In genomic region chr16:55711959-55712876, GRCh38 we compare ENCODE assay signal across 8 cellular contexts. TPM values are rescaled to one million over a fixed set of nuclear protein-coding genes. Genes with fewer than 3 reads are reported as not detected.
DNase-seq lines count a peak whose midpoint lies in the region; ATAC-seq, FAIRE-seq and TF ChIP-seq lines count a peak whose summit lies in the region.

No MANE protein-coding gene starts in this region.

- H3K9me3 ChIP-seq in pancreas: no peaks in the 10 kb centered on the region
- H3K9me3 ChIP-seq in uterus: no peaks in the 10 kb centered on the region

- H3K27me3 ChIP-seq in foreskin keratinocyte: peaks cover 8% of the 10 kb centered on the region
- no peaks in the 10 kb centered on the region for H3K27me3 ChIP-seq in pancreas
- H3K27me3 ChIP-seq in uterus: no peaks in the 10 kb centered on the region

- H3K4me3 Mint-ChIP-seq in activated T-helper 1 cell treated with anti-CD3 and anti-CD28 coated beads, Interleukin-12 subunit alpha, Interleukin-12 subunit beta, Interleukin-2, Interleukin-4 antibody, amounts not matched to agents 30 ng/mL and 10 ng/mL and 1 ng/mL, durations not matched to agents 14 hours and 24 hours and 36 hours: no peak overlapping the region

- DNase-seq in AG09319 (ENCODE audit: extremely low read depth, low read depth) (peak; percentile 8), HTR-8/SVneo (ENCODE audit: insufficient read length, low spot score) (peak; percentile 47), RPMI7951 (ENCODE audit: low read depth) (peak; percentile 41), foreskin keratinocyte (peak in 1 of 2 donors; percentile 18), pancreas (peak in 5 of 6 donors; percentile 38 to 81 (median 63)), uterus (peak; percentile 23 to 37)
- DNase-seq in activated T-helper 1 cell treated with anti-CD3 and anti-CD28 coated beads, Interleukin-12 subunit alpha, Interleukin-12 subunit beta, Interleukin-2, Interleukin-4 antibody, amounts not matched to agents 30 ng/mL and 10 ng/mL and 1 ng/mL, durations not matched to agents 14 hours and 24 hours and 36 hours (ENCODE audit: low spot score): peak; percentile 26

- TF ChIP-seq POLR2A in uterus (IDR thresholded peaks at IDR 0.05): no peak

- no peak overlapping the region for H3K27ac Mint-ChIP-seq in activated T-helper 1 cell treated with anti-CD3 and anti-CD28 coated beads, Interleukin-12 subunit alpha, Interleukin-12 subunit beta, Interleukin-2, Interleukin-4 antibody, amounts not matched to agents 30 ng/mL and 10 ng/mL and 1 ng/mL, durations not matched to agents 14 hours and 24 hours and 36 hours

- peak; percentile 66 for ATAC-seq in GM18907 (IDR thresholded peaks at IDR 0.05; ENCODE audit: unreplicated experiment)
- peak; percentile 76 for ATAC-seq in foreskin keratinocyte
- peak; percentile 61 to 90 (median 86) for ATAC-seq in pancreas

- H3K27ac ChIP-seq in foreskin keratinocyte: no peak overlapping the region
- H3K27ac ChIP-seq in pancreas: no peak overlapping the region
- H3K27ac ChIP-seq in uterus: no peak overlapping the region

- peaks cover 2% of the 10 kb centered on the region for H3K27me3 Mint-ChIP-seq in activated T-helper 1 cell treated with anti-CD3 and anti-CD28 coated beads, Interleukin-12 subunit alpha, Interleukin-12 subunit beta, Interleukin-2, Interleukin-4 antibody, amounts not matched to agents 30 ng/mL and 10 ng/mL and 1 ng/mL, durations not matched to agents 14 hours and 24 hours and 36 hours (ENCODE audit: insufficient read depth)

- no peak for FAIRE-seq in HTR-8/SVneo (lab: Jason Lieb, UNC)
- no peak for FAIRE-seq in pancreas (lab: Jason Lieb, UNC)

- no peaks in the 10 kb centered on the region for H3K9me3 Mint-ChIP-seq in activated T-helper 1 cell treated with anti-CD3 and anti-CD28 coated beads, Interleukin-12 subunit alpha, Interleukin-12 subunit beta, Interleukin-2, Interleukin-4 antibody, amounts not matched to agents 30 ng/mL and 10 ng/mL and 1 ng/mL, durations not matched to agents 14 hours and 24 hours and 36 hours

- WGBS in pancreas, 2 donors: 18 to 21% methylated on average over 10 of the region's 10 CpGs

- no peaks in the 10 kb centered on the region for H3K36me3 Mint-ChIP-seq in activated T-helper 1 cell treated with anti-CD3 and anti-CD28 coated beads, Interleukin-12 subunit alpha, Interleukin-12 subunit beta, Interleukin-2, Interleukin-4 antibody, amounts not matched to agents 30 ng/mL and 10 ng/mL and 1 ng/mL, durations not matched to agents 14 hours and 24 hours and 36 hours (ENCODE audit: low read depth)

- TF ChIP-seq CTCF in AG09319 (IDR thresholded peaks at IDR 0.05; ENCODE audit: low read depth, low read length) (peak; percentile 66), foreskin keratinocyte (conservative IDR thresholded peaks at IDR 0.05) (peak; percentile 76), pancreas (IDR thresholded peaks at IDR 0.05) (peak; percentile 33 to 62 (median 52)), uterus (IDR thresholded peaks at IDR 0.05) (peak; percentile 38 to 48 (median 44))

- intact Hi-C loops in activated T-helper 1 cell treated with anti-CD3 and anti-CD28 coated beads, Interleukin-12 subunit alpha, Interleukin-12 subunit beta, Interleukin-2, Interleukin-4 antibody, amounts not matched to agents 30 ng/mL and 10 ng/mL and 1 ng/mL, durations not matched to agents 14 hours and 24 hours and 36 hours (cut with micrococcal nuclease): loop anchor here (1.0 kb wide), 2 partner anchors 131 to 606 kb away; no protein-coding TSS in a partner anchor
- intact Hi-C loops in pancreas (cut with DNase I) (loop anchor here in 1 of 3 donors (5.0 kb wide), 1 partner anchor 135 kb away; no protein-coding TSS in a partner anchor), uterus (cut with DNase I; ENCODE audit: low total_unique reads) (no loop called here)

- H3K4me1 ChIP-seq in foreskin keratinocyte: no peaks in the 10 kb centered on the region
- no peaks in the 10 kb centered on the region for H3K4me1 ChIP-seq in pancreas
- no peaks in the 10 kb centered on the region for H3K4me1 ChIP-seq in uterus

- H3K36me3 ChIP-seq in pancreas (no peaks in the 10 kb centered on the region), uterus (no peaks in the 10 kb centered on the region)

- H3K4me3 ChIP-seq in pancreas: no peak overlapping the region
- no peak overlapping the region for H3K4me3 ChIP-seq in uterus

- no peaks in the 10 kb centered on the region for H3K4me1 Mint-ChIP-seq in activated T-helper 1 cell treated with anti-CD3 and anti-CD28 coated beads, Interleukin-12 subunit alpha, Interleukin-12 subunit beta, Interleukin-2, Interleukin-4 antibody, amounts not matched to agents 30 ng/mL and 10 ng/mL and 1 ng/mL, durations not matched to agents 14 hours and 24 hours and 36 hours (ENCODE audit: low read depth)

RNA-seq across cellular contexts. Expression of gene SLC6A2, which starts 56.4 kb away (rescaled TPM):
- 0.10 TPM in 1 of 2 replicates, not detected in the other for total RNA-seq in RPMI7951 (2014; rRNA removed; shearing (Covaris generic))
- not detected in 2 replicates for total RNA-seq in activated T-helper 1 cell treated with anti-CD3 and anti-CD28 coated beads, Interleukin-12 subunit alpha, Interleukin-12 subunit beta, Interleukin-2, Interleukin-4 antibody, amounts not matched to agents 30 ng/mL and 10 ng/mL and 1 ng/mL, durations not matched to agents 14 hours and 24 hours and 36 hours
- total RNA-seq in foreskin keratinocyte (0.07 TPM in 1 of 2 replicates, not detected in the other), pancreas (under 1 TPM in 2 of 6 donors, not detected in 4; 0.09 to 0.25 TPM), uterus (1 to 10 TPM in 2 of 4 donors, under 1 TPM in 1, not detected in 1; 0.51 to 2.1 (median 1.0) TPM)
- polyA plus RNA-seq in foreskin keratinocyte (not detected in 2 replicates), pancreas (under 1 TPM in 1 of 2 donors, not detected in 1; 0.52 TPM)
